Comparison of ENCODE assay signal across 18 cellular contexts in genomic region chr5:42586625-42587024, GRCh38.
DNase-seq lines count a peak whose midpoint lies in the region; ATAC-seq and TF ChIP-seq lines count a peak whose summit lies in the region.
"Had no signal": no experiment of that assay in that cellular context is flagged by ENCODE, and none has a peak within 500 bp of the region (broad histone marks: within the 10 kb centered on the region; RNA-seq: fewer than 3 reads in every experiment).

No MANE protein-coding gene starts in this region.

- H3K36me3 ChIP-seq in breast epithelium (no peaks in the 10 kb centered on the region), heart right ventricle (no peaks in the 10 kb centered on the region), ovary (no peaks in the 10 kb centered on the region), vagina (no peaks in the 10 kb centered on the region)

- H3K27ac Mint-ChIP-seq in stimulated activated naive B cell treated with anti-CD40 and anti-IgM and Interleukin-4, amounts not matched to agents 10 μg/mL and 1 μg/mL and 100 μg/mL, for 72 hours: no peak overlapping the region
- H3K27ac Mint-ChIP-seq: activated T-helper 1 cell treated with anti-CD3 and anti-CD28 coated beads, Interleukin-12 subunit alpha, Interleukin-12 subunit beta, Interleukin-2, Interleukin-4 antibody, amounts not matched to agents 30 ng/mL and 10 ng/mL and 1 ng/mL, durations not matched to agents 14 hours and 24 hours and 36 hours; B cell had no signal

- H3K4me3 ChIP-seq in breast epithelium (no peak overlapping the region), heart right ventricle (peak overlapping the region in 2 of 10 donors; percentile 4 to 21), ovary (no peak overlapping the region), vagina (no peak overlapping the region)

- H3K27ac ChIP-seq in breast epithelium (peak overlapping the region; percentile 10 to 62), heart right ventricle (peak overlapping the region in 8 of 10 donors; percentile 53 to 86 (median 74)), ovary (peak overlapping the region in 1 of 2 donors; percentile 5), vagina (peak overlapping the region; percentile 67)
- H3K27ac ChIP-seq: VCaP had no signal

- H3K4me3 Mint-ChIP-seq in stimulated activated naive B cell treated with anti-CD40 and anti-IgM and Interleukin-4, amounts not matched to agents 10 μg/mL and 1 μg/mL and 100 μg/mL, for 72 hours: no peak overlapping the region
- H3K4me3 Mint-ChIP-seq: activated T-helper 1 cell treated with anti-CD3 and anti-CD28 coated beads, Interleukin-12 subunit alpha, Interleukin-12 subunit beta, Interleukin-2, Interleukin-4 antibody, amounts not matched to agents 30 ng/mL and 10 ng/mL and 1 ng/mL, durations not matched to agents 14 hours and 24 hours and 36 hours; B cell had no signal

- no peaks in the 10 kb centered on the region for H3K9me3 Mint-ChIP-seq in stimulated activated naive B cell treated with anti-CD40 and anti-IgM and Interleukin-4, amounts not matched to agents 10 μg/mL and 1 μg/mL and 100 μg/mL, for 72 hours
- H3K9me3 Mint-ChIP-seq: activated T-helper 1 cell treated with anti-CD3 and anti-CD28 coated beads, Interleukin-12 subunit alpha, Interleukin-12 subunit beta, Interleukin-2, Interleukin-4 antibody, amounts not matched to agents 30 ng/mL and 10 ng/mL and 1 ng/mL, durations not matched to agents 14 hours and 24 hours and 36 hours had no signal

- H3K4me1 ChIP-seq in breast epithelium (no peaks in the 10 kb centered on the region), heart right ventricle (peaks cover 0 to 70% (median 38%) of the 10 kb centered on the region in 9 donors), ovary (ENCODE audit: insufficient read depth) (peaks cover 12% of the 10 kb centered on the region), vagina (peaks cover 37% of the 10 kb centered on the region)
- H3K4me1 ChIP-seq: Caco-2 had no signal

- H3K27me3 ChIP-seq in breast epithelium: no peaks in the 10 kb centered on the region
- no peaks in the 10 kb centered on the region for H3K27me3 ChIP-seq in heart right ventricle
- no peaks in the 10 kb centered on the region for H3K27me3 ChIP-seq in ovary
- no peaks in the 10 kb centered on the region for H3K27me3 ChIP-seq in vagina

- TF ChIP-seq POLR2A in breast epithelium (IDR thresholded peaks at IDR 0.05) (no peak), ovary (IDR thresholded peaks at IDR 0.05) (no peak), vagina (IDR thresholded peaks at IDR 0.05) (no peak)

- TF ChIP-seq CTCF in breast epithelium (IDR thresholded peaks at IDR 0.05): no peak
- TF ChIP-seq CTCF in heart right ventricle (IDR thresholded peaks at IDR 0.05): no peak
- no peak for TF ChIP-seq CTCF in ovary (IDR thresholded peaks at IDR 0.05)
- TF ChIP-seq CTCF in vagina (IDR thresholded peaks at IDR 0.05): no peak

- DNase-seq in breast epithelium (ENCODE audit: low spot score in 2 of 2): no peak
- DNase-seq in heart right ventricle: peak; percentile 56 to 79
- DNase-seq in ovary: peak; percentile 30 to 78 (median 65)
- no peak for DNase-seq in vagina (ENCODE audit: extremely low spot score in 2 of 2)
- no peak for DNase-seq in stimulated activated CD8-positive, alpha-beta memory T cell treated with anti-CD3 and anti-CD28 coated beads, Interleukin-4, amount 100 ng/mL, for 48 hours
- no peak for DNase-seq in stimulated activated naive B cell treated with anti-CD40 and anti-IgM and Interleukin-4, amounts not matched to agents 10 μg/mL and 1 μg/mL and 100 μg/mL, for 72 hours
- no peak for DNase-seq in A172 (ENCODE audit: low spot score)
- DNase-seq: Caco-2; central memory CD4-positive, alpha-beta T cell; effector CD4-positive, alpha-beta T cell; HCEC 1CT; Kasumi-1; NCI-H82; stimulated activated CD4-positive, alpha-beta T cell treated with anti-CD3 and anti-CD28 coated beads, Interleukin-15, amount 100 ng/mL, for 24 hours had no signal

- peaks cover 12 to 19% of the 10 kb centered on the region in 2 donors for H3K4me1 Mint-ChIP-seq in stimulated activated naive B cell treated with anti-CD40 and anti-IgM and Interleukin-4, amounts not matched to agents 10 μg/mL and 1 μg/mL and 100 μg/mL, for 72 hours

- H3K36me3 Mint-ChIP-seq in stimulated activated naive B cell treated with anti-CD40 and anti-IgM and Interleukin-4, amounts not matched to agents 10 μg/mL and 1 μg/mL and 100 μg/mL, for 72 hours: peaks cover 2 to 6% of the 10 kb centered on the region in 2 donors

- H3K27me3 Mint-ChIP-seq in stimulated activated naive B cell treated with anti-CD40 and anti-IgM and Interleukin-4, amounts not matched to agents 10 μg/mL and 1 μg/mL and 100 μg/mL, for 72 hours: peaks cover 13 to 20% of the 10 kb centered on the region in 2 donors

- no peak for TF ChIP-seq EP300 in ovary (IDR thresholded peaks at IDR 0.05)

- no peaks in the 10 kb centered on the region for H3K9me3 ChIP-seq in breast epithelium
- no peaks in the 10 kb centered on the region for H3K9me3 ChIP-seq in heart right ventricle
- H3K9me3 ChIP-seq in ovary: no peaks in the 10 kb centered on the region
- no peaks in the 10 kb centered on the region for H3K9me3 ChIP-seq in vagina

- ATAC-seq in heart right ventricle: peak; percentile 68 to 87 (median 79)
- ATAC-seq in stimulated activated naive B cell treated with anti-CD40 and anti-IgM and Interleukin-4, amounts not matched to agents 10 μg/mL and 1 μg/mL and 100 μg/mL, for 72 hours (replicated peaks): no peak
- ATAC-seq: left colon had no signal

- WGBS in heart right ventricle, 2 donors: 1 to 3% methylated on average over 4 of the region's 4 CpGs
- WGBS in ovary, 3 donors: 2 to 3% (median 2%) methylated on average over 4 of the region's 4 CpGs

- intact Hi-C loops in breast epithelium (cut with DNase I; ENCODE audit: low total_unique reads): no loop called here
- intact Hi-C loops in heart right ventricle (cut with DNase I): loop anchor here in 7 of 10 donors (2.0 to 10.0 kb wide), 7 partner anchors 68 to 729 kb away; partner anchors contain the start of gene GHR (in 2 of the 7)
- intact Hi-C loops in ovary (cut with DNase I): no loop called here
- intact Hi-C loops in vagina (cut with DNase I): loop anchor here (10.0 kb wide), 1 partner anchor 162 kb away; the partner anchor contains the start of gene GHR

Comparison
In these comparisons a context has a peak if more than half of its experiments do, and no peak if none do; other contexts are left out.
1. DNase-seq: peak in heart right ventricle (2 of 2) and ovary (5 of 5); none in breast epithelium (0 of 2), vagina (0 of 2), stimulated activated CD8-positive, alpha-beta memory T cell treated with anti-CD3 and anti-CD28 coated beads, Interleukin-4, amount 100 ng/mL, for 48 hours (single experiment), stimulated activated naive B cell treated with anti-CD40 and anti-IgM and Interleukin-4, amounts not matched to agents 10 μg/mL and 1 μg/mL and 100 μg/mL, for 72 hours (single experiment) and A172 (single experiment).
2. ATAC-seq: peak in heart right ventricle (8 of 8); none in stimulated activated naive B cell treated with anti-CD40 and anti-IgM and Interleukin-4, amounts not matched to agents 10 μg/mL and 1 μg/mL and 100 μg/mL, for 72 hours (0 of 2).
3. intact Hi-C loops: an anchor here in heart right ventricle (2.0 to 10.0 kb wide) and vagina (10.0 kb wide); none called in breast epithelium and ovary.